In genomic region chr11:127567237-127567932, GRCh38 we compare ENCODE assay signal across 16 cellular contexts.
"Had no signal": no experiment of that assay in that cellular context is flagged by ENCODE, and none has a peak within 500 bp of the region (broad histone marks: within the 10 kb centered on the region; RNA-seq: fewer than 3 reads in every experiment).

No MANE protein-coding gene starts in this region.

- H3K4me3 Mint-ChIP-seq: naive thymus-derived CD8-positive, alpha-beta T cell had no signal

- H3K4me1 Mint-ChIP-seq: naive thymus-derived CD8-positive, alpha-beta T cell had no signal

- DNase-seq: colonic mucosa; dermis blood vessel endothelial cell; effector CD4-positive, alpha-beta T cell; foreskin melanocyte; head of caudate nucleus; kidney glomerular epithelial cell; naive thymus-derived CD8-positive, alpha-beta T cell; nucleus accumbens; ovary; sigmoid colon; stimulated activated naive CD4-positive, alpha-beta T cell treated with Interleukin-2 at 50 U/mL for 16 hours; trophoblast cell had no signal

- H3K27ac Mint-ChIP-seq: naive thymus-derived CD8-positive, alpha-beta T cell had no signal

- H3K79me2 ChIP-seq: hepatocyte had no signal

- H3K4me2 ChIP-seq: hepatocyte had no signal

- ATAC-seq: naive thymus-derived CD8-positive, alpha-beta T cell had no signal

- FAIRE-seq: islet of Langerhans had no signal

- H3K4me3 ChIP-seq: colonic mucosa, hepatocyte, ovary, right atrium auricular region, sigmoid colon, skin epidermis had no signal

- H3K27ac ChIP-seq: colonic mucosa, hepatocyte, ovary, right atrium auricular region, sigmoid colon, skin epidermis had no signal

- H3K9me3 ChIP-seq: colonic mucosa, ovary, right atrium auricular region had no signal

- H2AFZ ChIP-seq: hepatocyte had no signal

- H3K4me1 ChIP-seq: colonic mucosa, right atrium auricular region, sigmoid colon had no signal

- H3K36me3 ChIP-seq: colonic mucosa, ovary, right atrium auricular region, sigmoid colon had no signal

- H3K36me3 Mint-ChIP-seq: naive thymus-derived CD8-positive, alpha-beta T cell had no signal

- H3K27me3 ChIP-seq: colonic mucosa, hepatocyte, ovary, right atrium auricular region, sigmoid colon had no signal
